In the genomic region with DNA sequence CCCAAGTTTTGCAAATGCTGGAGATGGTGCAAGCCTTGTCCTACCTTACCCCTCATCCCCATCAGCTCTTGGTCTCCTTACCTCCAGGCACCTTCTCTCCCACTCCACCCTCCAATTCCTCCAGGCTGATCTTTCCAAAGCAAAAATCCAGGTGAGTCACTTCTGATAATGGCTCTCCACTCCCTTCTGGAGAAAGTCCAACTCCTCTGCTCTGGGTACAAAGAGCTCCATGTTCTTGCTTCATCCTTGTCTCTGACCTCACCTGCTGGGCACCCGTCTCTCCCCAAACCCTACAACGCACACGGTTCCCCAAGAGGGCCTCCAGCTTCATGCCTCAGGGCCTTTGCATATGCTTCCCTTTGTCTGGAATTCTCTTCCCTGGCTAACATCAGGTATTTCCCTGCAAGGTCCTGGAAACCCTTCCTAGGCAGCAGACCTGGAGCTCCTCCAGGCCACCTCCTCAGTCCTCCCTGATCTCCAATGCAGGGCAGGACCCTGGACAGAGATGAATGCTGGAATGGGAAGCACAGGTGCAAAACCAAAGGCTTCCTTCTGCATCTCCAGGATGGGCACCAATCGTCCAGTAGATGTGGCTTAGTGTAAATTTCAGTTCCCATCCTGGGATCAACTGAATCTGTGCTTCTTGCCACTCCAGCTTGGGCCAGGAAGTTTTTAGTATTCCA, we compare ENCODE assay signal across 23 cellular contexts. TPM values are rescaled to one million over a fixed set of nuclear protein-coding genes. Genes with fewer than 3 reads are reported as not detected.
DNase-seq lines count a peak whose midpoint lies in the region; ATAC-seq and TF ChIP-seq lines count a peak whose summit lies in the region.
"Had no signal": no experiment of that assay in that cellular context is flagged by ENCODE, and none has a peak within 500 bp of the region (broad histone marks: within the 10 kb centered on the region; RNA-seq: fewer than 3 reads in every experiment).

No MANE protein-coding gene starts in this region.

- ATAC-seq in body of pancreas: no peak
- ATAC-seq in activated T-cell treated with anti-CD3 and anti-CD28 coated beads, Interleukin-2, amount 50 U/mL, for 72 hours (replicated peaks in 1 of 2): no peak
- ATAC-seq: natural killer cell treated with Interleukin-12 subunit alpha and Interleukin-12 subunit beta and Interleukin-15 and Interleukin-18, amount 100 ng/mL, for 72 hours; T-helper 17 cell had no signal

- H3K9me3 ChIP-seq in Karpas-422 (ENCODE audit: low read length): no peaks in the 10 kb centered on the region
- no peaks in the 10 kb centered on the region for H3K9me3 ChIP-seq in body of pancreas
- no peaks in the 10 kb centered on the region for H3K9me3 ChIP-seq in suprapubic skin
- H3K9me3 ChIP-seq: adrenal gland, tibial artery had no signal

- H3K4me2 ChIP-seq in Karpas-422 (ENCODE audit: low read depth, low read length, poor library complexity, severe bottlenecking): no peak overlapping the region

- intact Hi-C loops in body of pancreas (cut with DNase I): no loop called here

- no peaks in the 10 kb centered on the region for H3K36me3 Mint-ChIP-seq in activated T-cell treated with anti-CD3 and anti-CD28 coated beads, Interleukin-2, amount 50 U/mL, for 72 hours (ENCODE audit: insufficient read depth in 2 of 2)
- H3K36me3 Mint-ChIP-seq: natural killer cell treated with Interleukin-12 subunit alpha and Interleukin-12 subunit beta and Interleukin-15 and Interleukin-18, amount 100 ng/mL, for 72 hours had no signal

- no peaks in the 10 kb centered on the region for H3K9me2 ChIP-seq in Karpas-422 (replicated peaks; ENCODE audit: insufficient read depth, low read length)

- H3K27me3 ChIP-seq in Karpas-422 (ENCODE audit: low read length): no peaks in the 10 kb centered on the region
- H3K27me3 ChIP-seq in body of pancreas: no peaks in the 10 kb centered on the region
- peaks cover 27% of the 10 kb centered on the region for H3K27me3 ChIP-seq in suprapubic skin

- H2AFZ ChIP-seq in Karpas-422 (ENCODE audit: low read length): no peak overlapping the region

- H3K27me3 Mint-ChIP-seq in activated T-cell treated with anti-CD3 and anti-CD28 coated beads, Interleukin-2, amount 50 U/mL, for 72 hours (ENCODE audit: low read depth): peaks cover 12% of the 10 kb centered on the region

- TF ChIP-seq POLR2A in body of pancreas (IDR thresholded peaks at IDR 0.05) (no peak), suprapubic skin (IDR thresholded peaks at IDR 0.05) (no peak)

- no peak for TF ChIP-seq CTCF in body of pancreas (IDR thresholded peaks at IDR 0.05)
- TF ChIP-seq CTCF in suprapubic skin (IDR thresholded peaks at IDR 0.05): no peak

- DNase-seq in Karpas-422 (peak; percentile 21), body of pancreas (peak in 3 of 4 donors; percentile 8 to 64 (median 34)), iPS-NIHi7 (ENCODE audit: extremely low spot score) (peak; percentile 38), suprapubic skin (ENCODE audit: low spot score in 2 of 2) (peak; percentile 23 to 26), HUDEP-2 (lab: John Stamatoyannopoulos, UW; ENCODE audit: unreplicated experiment in 76 of 76) (no peak), ACHN (no peak)
- DNase-seq in activated T-cell treated with anti-CD3 and anti-CD28 coated beads, Interleukin-2, amount 50 U/mL, for 72 hours: no peak
- DNase-seq: activated CD4-positive, alpha-beta T cell treated with anti-CD3 and anti-CD28 coated beads, Interleukin-2, amount 50 U/mL, for 48 hours; activated gamma-delta T cell; AML-193; erythroblast; hypothalamus; IMR-90; kidney glomerular epithelial cell; NCI-H2171 treated with DMSO at 0.1 percent for 48 hours; NCI-H69; stimulated activated CD4-positive, alpha-beta T cell treated with anti-CD3 and anti-CD28 coated beads, Interleukin-1b, Interleukin-23, amount 100 ng/mL, for 48 hours; stimulated activated naive CD4-positive, alpha-beta T cell treated with Interleukin-2 at 50 U/mL for 16 hours; T-helper 17 cell had no signal

- H3K9ac ChIP-seq in Karpas-422 (ENCODE audit: low read length): no peak overlapping the region

- peaks cover 4% of the 10 kb centered on the region for H3K4me1 Mint-ChIP-seq in activated T-cell treated with anti-CD3 and anti-CD28 coated beads, Interleukin-2, amount 50 U/mL, for 72 hours (ENCODE audit: low read depth)

- no peaks in the 10 kb centered on the region for H3K9me3 Mint-ChIP-seq in activated T-cell treated with anti-CD3 and anti-CD28 coated beads, Interleukin-2, amount 50 U/mL, for 72 hours
- H3K9me3 Mint-ChIP-seq: natural killer cell treated with Interleukin-12 subunit alpha and Interleukin-12 subunit beta and Interleukin-15 and Interleukin-18, amount 100 ng/mL, for 72 hours had no signal

- H3K4me3 Mint-ChIP-seq in activated T-cell treated with anti-CD3 and anti-CD28 coated beads, Interleukin-2, amount 50 U/mL, for 72 hours: no peak overlapping the region
- H3K4me3 Mint-ChIP-seq: natural killer cell treated with Interleukin-12 subunit alpha and Interleukin-12 subunit beta and Interleukin-15 and Interleukin-18, amount 100 ng/mL, for 72 hours; T-helper 17 cell had no signal

- H3K36me3 ChIP-seq in Karpas-422 (ENCODE audit: insufficient read depth, low read length) (no peaks in the 10 kb centered on the region), body of pancreas (replicated peaks in 1 of 2; ENCODE audit: insufficient read depth in 1 of 2, low read depth in 2 of 2) (no peaks in the 10 kb centered on the region), suprapubic skin (no peaks in the 10 kb centered on the region)
- H3K36me3 ChIP-seq: adrenal gland, tibial artery had no signal

- H3K27ac Mint-ChIP-seq in activated T-cell treated with anti-CD3 and anti-CD28 coated beads, Interleukin-2, amount 50 U/mL, for 72 hours: no peak overlapping the region
- H3K27ac Mint-ChIP-seq: natural killer cell treated with Interleukin-12 subunit alpha and Interleukin-12 subunit beta and Interleukin-15 and Interleukin-18, amount 100 ng/mL, for 72 hours; T-helper 17 cell had no signal

- no peaks in the 10 kb centered on the region for H3K79me2 ChIP-seq in Karpas-422 (ENCODE audit: low read length)

- H3K27ac ChIP-seq in Karpas-422 (ENCODE audit: low read length) (no peak overlapping the region), body of pancreas (no peak overlapping the region), suprapubic skin (no peak overlapping the region)
- H3K27ac ChIP-seq: adrenal gland, tibial artery had no signal

- H3K4me1 ChIP-seq in Karpas-422 (ENCODE audit: low read length) (no peaks in the 10 kb centered on the region), body of pancreas (peaks cover 9% of the 10 kb centered on the region), suprapubic skin (peaks cover 7% of the 10 kb centered on the region)
- H3K4me1 ChIP-seq: adrenal gland, tibial artery had no signal

- no peak for TF ChIP-seq EP300 in suprapubic skin (IDR thresholded peaks at IDR 0.05)

- H4K20me1 ChIP-seq in Karpas-422 (ENCODE audit: insufficient read depth, low read depth, low read length): no peaks in the 10 kb centered on the region

- in situ Hi-C loops in ACHN (cut with HindIII; ENCODE audit: low pct_ligation_motif_present, low pct_unique_long_range_greater_than_20kb, low sequenced_read_pairs): no loop called here

- WGBS in body of pancreas, 2 donors: 53 to 64% methylated on average over 4 of the region's 4 CpGs
- WGBS in suprapubic skin: 37% methylated on average over 4 of the region's 4 CpGs

- H3K4me3 ChIP-seq in Karpas-422 (ENCODE audit: low read length) (no peak overlapping the region), body of pancreas (no peak overlapping the region), suprapubic skin (no peak overlapping the region)
- H3K4me3 ChIP-seq: adrenal gland, tibial artery had no signal

RNA-seq across cellular contexts. Expression of a gene that starts 22.7 kb away (rescaled TPM):
- 10.9 and 21.2 TPM in 2 replicates for total RNA-seq in Karpas-422 (2014; rRNA removed; shearing (Covaris generic); ENCODE audit: low replicate concordance)
- total RNA-seq in body of pancreas (10 to 100 TPM in 1 of 2 donors, 1 to 10 TPM in 1; 7.6 to 15.8 TPM), suprapubic skin (10 to 100 TPM in 2 of 4 donors, 1 to 10 TPM in 2; 8.2 to 29.0 (median 17.7) TPM)
- 10 to 100 TPM; 25.8 to 26.3 TPM for total RNA-seq in activated T-cell treated with anti-CD3 and anti-CD28 coated beads, Interleukin-2, amount 50 U/mL, for 72 hours

RNA-seq across cellular contexts. Expression of a gene that starts 49.7 kb away (rescaled TPM):
- total RNA-seq in Karpas-422 (2014; rRNA removed; shearing (Covaris generic); ENCODE audit: low replicate concordance): not detected in 2 replicates
- total RNA-seq in body of pancreas: not detected
- not detected for total RNA-seq in suprapubic skin
- total RNA-seq in activated T-cell treated with anti-CD3 and anti-CD28 coated beads, Interleukin-2, amount 50 U/mL, for 72 hours: not detected
- total RNA-seq: IMR-90; natural killer cell treated with Interleukin-12 subunit alpha and Interleukin-12 subunit beta and Interleukin-15 and Interleukin-18, amount 100 ng/mL, for 72 hours; posterior vena cava; T-helper 17 cell had no signal

Comparison
In these comparisons a context has a peak if more than half of its experiments do, and no peak if none do; other contexts are left out.
1. DNase-seq: peak in Karpas-422 (single experiment), body of pancreas (3 of 4), iPS-NIHi7 (single experiment) and suprapubic skin (2 of 2); none in activated T-cell treated with anti-CD3 and anti-CD28 coated beads, Interleukin-2, amount 50 U/mL, for 72 hours (0 of 2), HUDEP-2 (0 of 76) and ACHN (single experiment).